ENCODE assay signal across 12 cellular contexts in the genomic region with DNA sequence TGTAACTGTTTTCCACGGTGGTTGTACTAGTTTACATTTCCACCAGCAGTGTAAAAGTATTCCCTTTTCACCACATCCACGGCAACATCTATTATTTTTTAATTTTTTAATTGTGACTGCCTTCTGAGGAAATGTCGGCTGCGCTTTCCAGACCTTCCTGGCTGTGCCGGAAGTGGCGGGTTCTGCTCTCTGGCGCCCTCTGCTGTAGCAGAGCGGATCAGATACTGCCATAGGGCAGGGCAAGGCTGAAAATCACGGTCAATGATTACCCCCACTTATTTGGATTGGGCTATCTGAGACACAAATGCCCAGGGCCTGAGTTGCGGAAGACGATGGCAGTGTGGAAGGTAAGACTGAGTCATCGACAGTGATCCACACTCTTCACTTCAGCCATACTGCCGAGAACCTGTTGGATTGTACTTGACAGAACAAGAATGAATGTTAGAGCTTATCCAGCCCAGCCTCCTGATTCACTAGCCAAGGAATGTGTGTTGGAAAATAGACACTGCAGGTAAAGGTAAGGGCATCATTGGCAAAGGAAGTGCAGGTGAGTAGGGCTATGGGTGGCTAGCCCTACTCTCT.
A peak's percentile ranks its signal among the peaks of the same experiment; 100 is the strongest.
DNase-seq lines count a peak whose midpoint lies in the region; ATAC-seq, FAIRE-seq and TF ChIP-seq lines count a peak whose summit lies in the region.
"Had no signal": no experiment of that assay in that cellular context is flagged by ENCODE, and none has a peak within 500 bp of the region (broad histone marks: within the 10 kb centered on the region; RNA-seq: fewer than 3 reads in every experiment).

No MANE protein-coding gene starts in this region.

- ATAC-seq in HepG2 (no peak; the same call in 2 of the 3 replicates), right lobe of liver (no peak), upper lobe of right lung (no peak), HG02798 (IDR thresholded peaks at IDR 0.05; ENCODE audit: poor library complexity, unreplicated experiment) (no peak), GM21737 (IDR thresholded peaks at IDR 0.05; ENCODE audit: unreplicated experiment) (no peak)
- ATAC-seq: left lobe of liver had no signal

- no peaks in the 10 kb centered on the region for H3K4me1 ChIP-seq in HepG2 (ENCODE audit: insufficient read depth, low read length)
- H3K4me1 ChIP-seq in right lobe of liver = no peaks in the 10 kb centered on the region
- H3K4me1 ChIP-seq in MM.1S (ENCODE audit: low read length) = no peaks in the 10 kb centered on the region
- no peaks in the 10 kb centered on the region for H3K4me1 ChIP-seq in upper lobe of right lung
- H3K4me1 ChIP-seq: uterus had no signal

- CTCF ChIA-PET in HepG2 (lab: Yijun Ruan, JAX; ENCODE audit: low intra/inter-chr PET ratio, low total read pairs) = no interaction called here

- 44% methylated on average over 13 of the region's 13 CpGs for WGBS in HepG2 (ENCODE audit: low lambda C conversion rate)
- WGBS in right lobe of liver (ENCODE audit: insufficient coverage, low coverage, low lambda C conversion rate, missing lambda C conversion rate) = 72% methylated on average over 9 of the region's 13 CpGs

- in situ Hi-C loops in HepG2 (cut with HindIII; ENCODE audit: extremely low pct_ligation_motif_present, low pct_unique_long_range_greater_than_20kb) = no loop called here

- intact Hi-C loops in HepG2 (cut with micrococcal nuclease; ENCODE audit: unreplicated experiment) = no loop called here
- intact Hi-C loops in right lobe of liver (cut with DNase I) = no loop called here
- intact Hi-C loops in upper lobe of right lung (cut with DNase I) = no loop called here

- peak; percentile 40 for TF ChIP-seq CTCF in HepG2 (CRISPR knock-in tag; IDR thresholded peaks at IDR 0.05)
- peak in 2 of 4 donors; percentile 18 to 30 for TF ChIP-seq CTCF in right lobe of liver (IDR thresholded peaks at IDR 0.05)
- peak; percentile 51 for TF ChIP-seq CTCF in MM.1S (IDR thresholded peaks at IDR 0.05; ENCODE audit: low read length)
- peak; percentile 2 for TF ChIP-seq CTCF in epithelial cell of esophagus (IDR thresholded peaks at IDR 0.05; ENCODE audit: insufficient read depth, low read depth, low read length, missing control alignments)
- TF ChIP-seq CTCF in upper lobe of right lung (IDR thresholded peaks at IDR 0.05) = peak; percentile 25

- BruUV-seq in HepG2 (replicated peaks; lab: Mats Ljungman, UMichigan) = no TSS peak

- FAIRE-seq in HepG2 (lab: Jason Lieb, UNC) = no peak

- no peaks in the 10 kb centered on the region for H3K79me2 ChIP-seq in HepG2 (ENCODE audit: insufficient read depth, low read length)
- no peaks in the 10 kb centered on the region for H3K79me2 ChIP-seq in MM.1S (ENCODE audit: low read length)

- no peaks in the 10 kb centered on the region for H3F3A ChIP-seq in MM.1S (ENCODE audit: insufficient read depth, low read length)

- H3K4me3 ChIP-seq in HepG2 (replicated peaks in 1 of 3; ENCODE audit: insufficient read depth in 1 of 3, low read depth in 2 of 3, low read length in 3 of 3) = no peak overlapping the region
- H3K4me3 ChIP-seq in right lobe of liver = no peak overlapping the region
- H3K4me3 ChIP-seq in MM.1S (ENCODE audit: low read length) = no peak overlapping the region
- H3K4me3 ChIP-seq in epithelial cell of esophagus (ENCODE audit: low read length) = no peak overlapping the region
- H3K4me3 ChIP-seq in upper lobe of right lung = no peak overlapping the region
- H3K4me3 ChIP-seq: uterus had no signal

- H3K27ac ChIP-seq in HepG2 (ENCODE audit: extremely low read length, insufficient read depth, low read length) (no peak overlapping the region), right lobe of liver (no peak overlapping the region), MM.1S (ENCODE audit: low read length) (no peak overlapping the region), upper lobe of right lung (no peak overlapping the region)
- H3K27ac ChIP-seq: uterus had no signal

- TF ChIP-seq RAD21 in HepG2 (CRISPR knock-in tag; IDR thresholded peaks at IDR 0.05) = no peak

- H3K4me2 ChIP-seq in HepG2 (ENCODE audit: low read depth, low read length) (no peak overlapping the region), MM.1S (ENCODE audit: low read depth, low read length) (no peak overlapping the region)

- H3K9ac ChIP-seq in HepG2 (ENCODE audit: insufficient read depth, low read depth, low read length) (no peak overlapping the region), MM.1S (ENCODE audit: low read length) (no peak overlapping the region)

- H4K20me1 ChIP-seq in HepG2 (ENCODE audit: insufficient read depth, low read length) (no peaks in the 10 kb centered on the region), MM.1S (ENCODE audit: insufficient read depth, low read length) (no peaks in the 10 kb centered on the region)

- H3K9me2 ChIP-seq in MM.1S (replicated peaks; ENCODE audit: insufficient read depth, low read length) = no peaks in the 10 kb centered on the region

- H2AFZ ChIP-seq in HepG2 (ENCODE audit: low read length) = no peak overlapping the region
- no peak overlapping the region for H2AFZ ChIP-seq in MM.1S (ENCODE audit: low read length)

- H3K27me3 ChIP-seq in HepG2 (ENCODE audit: control insufficient read depth in 1 of 2, insufficient read depth in 2 of 2, low read length in 2 of 2) (no peaks in the 10 kb centered on the region), right lobe of liver (no peaks in the 10 kb centered on the region), MM.1S (replicated peaks; ENCODE audit: insufficient read depth, low read length) (no peaks in the 10 kb centered on the region), upper lobe of right lung (no peaks in the 10 kb centered on the region)
- H3K27me3 ChIP-seq: uterus had no signal

- TF ChIP-seq POLR2A in HepG2 (IDR thresholded peaks at IDR 0.05; ENCODE audit: insufficient read depth in 1 of 2, low read depth in 2 of 2, low read length in 2 of 2) (no peak), right lobe of liver (IDR thresholded peaks at IDR 0.05) (no peak)

- TF ChIP-seq EP300 in HepG2 (IDR thresholded peaks at IDR 0.05; ENCODE audit: low read depth in 2 of 2, low read length in 2 of 2) = no peak
- TF ChIP-seq EP300 in HepG2 (CRISPR knock-in tag; IDR thresholded peaks at IDR 0.05; ENCODE audit: borderline replicate concordance) = no peak

- POLR2A ChIA-PET in HepG2 (lab: Yijun Ruan, JAX) = no interaction called here

- DNase-seq in HepG2 (ENCODE audit: low spot score) (no peak), right lobe of liver (no peak), MM.1S (no peak), epithelial cell of esophagus (ENCODE audit: low read depth) (no peak), upper lobe of right lung (no peak), AG20443 (ENCODE audit: low spot score) (no peak)
- DNase-seq: dermis blood vessel endothelial cell, NCI-H774, uterus had no signal

- H3K36me3 ChIP-seq in HepG2 (replicated peaks in 1 of 2; ENCODE audit: control insufficient read depth in 1 of 2, insufficient read depth in 2 of 2, low read length in 2 of 2) (no peaks in the 10 kb centered on the region), right lobe of liver (no peaks in the 10 kb centered on the region), MM.1S (replicated peaks; ENCODE audit: insufficient read depth, low read length) (no peaks in the 10 kb centered on the region), upper lobe of right lung (no peaks in the 10 kb centered on the region)
- H3K36me3 ChIP-seq: uterus had no signal

- peaks cover 6% of the 10 kb centered on the region; the same call in 1 of the 2 replicates for H3K9me3 ChIP-seq in HepG2 (ENCODE audit: low read length)
- no peaks in the 10 kb centered on the region for H3K9me3 ChIP-seq in right lobe of liver
- H3K9me3 ChIP-seq in MM.1S (replicated peaks; ENCODE audit: insufficient read depth, low read length) = no peaks in the 10 kb centered on the region
- H3K9me3 ChIP-seq in upper lobe of right lung = no peaks in the 10 kb centered on the region
- H3K9me3 ChIP-seq: uterus had no signal

TF ChIP-seq in HepG2, 621 proteins besides CTCF, POLR2A, EP300 and RAD21:
- TF ChIP-seq GABPB1 (CRISPR knock-in tag; IDR thresholded peaks at IDR 0.05) = peak; percentile 21; the same call in 1 of the 2 replicates
- TF ChIP-seq GABPA (IDR thresholded peaks at IDR 0.05; ENCODE audit: low read depth, low read length) = peak; percentile 44
- peak; percentile 76 for TF ChIP-seq GABPA (CRISPR knock-in tag; IDR thresholded peaks at IDR 0.05; ENCODE audit: low read depth)
- no peak for TF ChIP-seq RFX5 (IDR thresholded peaks at IDR 0.05; ENCODE audit: low read depth, low read length)
- peak; percentile 66; the same call in 1 of the 2 replicates for TF ChIP-seq ZBTB33 (CRISPR knock-in tag; IDR thresholded peaks at IDR 0.05)
- TF ChIP-seq, protein P1, sequence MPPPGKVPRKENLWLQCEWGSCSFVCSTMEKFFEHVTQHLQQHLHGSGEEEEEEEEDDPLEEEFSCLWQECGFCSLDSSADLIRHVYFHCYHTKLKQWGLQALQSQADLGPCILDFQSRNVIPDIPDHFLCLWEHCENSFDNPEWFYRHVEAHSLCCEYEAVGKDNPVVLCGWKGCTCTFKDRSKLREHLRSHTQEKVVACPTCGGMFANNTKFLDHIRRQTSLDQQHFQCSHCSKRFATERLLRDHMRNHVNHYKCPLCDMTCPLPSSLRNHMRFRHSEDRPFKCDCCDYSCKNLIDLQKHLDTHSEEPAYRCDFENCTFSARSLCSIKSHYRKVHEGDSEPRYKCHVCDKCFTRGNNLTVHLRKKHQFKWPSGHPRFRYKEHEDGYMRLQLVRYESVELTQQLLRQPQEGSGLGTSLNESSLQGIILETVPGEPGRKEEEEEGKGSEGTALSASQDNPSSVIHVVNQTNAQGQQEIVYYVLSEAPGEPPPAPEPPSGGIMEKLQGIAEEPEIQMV (CRISPR knock-in tag; IDR thresholded peaks at IDR 0.05; ENCODE audit: low read depth) = no peak
